Comparison of ENCODE assay signal across 25 cellular contexts in genomic region chr11:409600-410471, GRCh38. TPM values are rescaled to one million over a fixed set of nuclear protein-coding genes. Genes with fewer than 3 reads are reported as not detected.
DNase-seq lines count a peak whose midpoint lies in the region; ATAC-seq, FAIRE-seq and TF ChIP-seq lines count a peak whose summit lies in the region.
"Had no signal": no experiment of that assay in that cellular context is flagged by ENCODE, and none has a peak within 500 bp of the region (broad histone marks: within the 10 kb centered on the region; RNA-seq: fewer than 3 reads in every experiment).

No MANE protein-coding gene starts in this region.

- peak; percentile 28 for FAIRE-seq in HepG2 (lab: Jason Lieb, UNC)
- FAIRE-seq: A204.1, bronchial epithelial cell, colon, TTC549 had no signal

- peak overlapping the region; percentile 58 for H3K9ac ChIP-seq in HepG2 (ENCODE audit: insufficient read depth, low read depth, low read length)
- H3K9ac ChIP-seq: BLaER1 had no signal

- H3K4me3 ChIP-seq in HepG2 (replicated peaks in 1 of 3; ENCODE audit: insufficient read depth in 1 of 3, low read depth in 2 of 3, low read length in 3 of 3) (peak overlapping the region; percentile 35 to 68 (median 35)), sigmoid colon (no peak overlapping the region)
- H3K4me3 ChIP-seq: BLaER1, hepatocyte, SJSA1 had no signal

- no peaks in the 10 kb centered on the region for H4K20me1 ChIP-seq in HepG2 (ENCODE audit: insufficient read depth, low read length)

- CTCF ChIA-PET in HepG2 (lab: Yijun Ruan, JAX; ENCODE audit: low intra/inter-chr PET ratio, low total read pairs) = no interaction called here

- in situ Hi-C loops in HepG2 (cut with HindIII; ENCODE audit: extremely low pct_ligation_motif_present, low pct_unique_long_range_greater_than_20kb) = loop anchor here (5.0 kb wide), 1 partner anchor 32 kb away; the partner anchor contains the start of gene ANO9

- no peak overlapping the region for H2AFZ ChIP-seq in HepG2 (ENCODE audit: low read length)
- H2AFZ ChIP-seq: hepatocyte had no signal

- H3K4me1 ChIP-seq in HepG2 (ENCODE audit: insufficient read depth, low read length) (peaks cover 53% of the 10 kb centered on the region), sigmoid colon (peaks cover 0 to 20% (median 19%) of the 10 kb centered on the region in 4 donors)

- TF ChIP-seq POLR2A in HepG2 (IDR thresholded peaks at IDR 0.05; ENCODE audit: insufficient read depth in 1 of 2, low read depth in 2 of 2, low read length in 2 of 2) (peak in 1 of 2 experiments; percentile 67; a peak in 3 of 4 replicates), sigmoid colon (IDR thresholded peaks at IDR 0.05) (no peak)

- BruUV-seq in HepG2 (replicated peaks; lab: Mats Ljungman, UMichigan) = no TSS peak

- H3K27me3 ChIP-seq in HepG2 (ENCODE audit: control insufficient read depth in 1 of 2, insufficient read depth in 2 of 2, low read length in 2 of 2) (0 out of 5 replicates have a peak, but pooled peaks cover 0 to 3% of the 10 kb centered on the region in 2 experiments), sigmoid colon (peaks cover 4 to 9% (median 6%) of the 10 kb centered on the region in 3 donors)
- H3K27me3 ChIP-seq: BLaER1, hepatocyte, SJSA1 had no signal

- POLR2A ChIA-PET in HepG2 (lab: Yijun Ruan, JAX) = interaction anchor here (0.8 to 3.8 kb wide), 5 partner anchors 11 to 38 kb away, joined by 3 to 31 read pairs (median 3); no protein-coding TSS in a partner anchor

- peak overlapping the region; percentile 94 for H3K4me2 ChIP-seq in HepG2 (ENCODE audit: low read depth, low read length)
- H3K4me2 ChIP-seq: BLaER1, hepatocyte had no signal

- H3K79me2 ChIP-seq in HepG2 (ENCODE audit: insufficient read depth, low read length) = no peaks in the 10 kb centered on the region

- intact Hi-C loops in Right ventricle myocardium inferior (cut with DNase I) = loop anchor here (5.0 kb wide), 1 partner anchor 107 kb away; no protein-coding TSS in a partner anchor
- intact Hi-C loops in left ventricle myocardium superior (cut with micrococcal nuclease) = no loop called here
- intact Hi-C loops in HepG2 (cut with micrococcal nuclease; ENCODE audit: unreplicated experiment) = loop anchor here (5.0 kb wide), 1 partner anchor 37 kb away; no protein-coding TSS in a partner anchor
- intact Hi-C loops in sigmoid colon (cut with DNase I) = loop anchor here (5.0 kb wide), 1 partner anchor 203 kb away; the partner anchor contains the start of genes BET1L and RIC8A

- H3K9me3 ChIP-seq in HepG2 (ENCODE audit: low read length) (no peaks in the 10 kb centered on the region), sigmoid colon (no peaks in the 10 kb centered on the region)
- H3K9me3 ChIP-seq: BLaER1, SJSA1 had no signal

- no peak for TF ChIP-seq EP300 in HepG2 (IDR thresholded peaks at IDR 0.05; ENCODE audit: low read depth in 2 of 2, low read length in 2 of 2)
- no peak for TF ChIP-seq EP300 in HepG2 (CRISPR knock-in tag; IDR thresholded peaks at IDR 0.05; ENCODE audit: borderline replicate concordance)
- TF ChIP-seq EP300 in sigmoid colon (IDR thresholded peaks at IDR 0.05) = no peak

- H3K36me3 ChIP-seq in HepG2 (replicated peaks in 1 of 2; ENCODE audit: control insufficient read depth in 1 of 2, insufficient read depth in 2 of 2, low read length in 2 of 2) (no peaks in the 10 kb centered on the region), sigmoid colon (no peaks in the 10 kb centered on the region)
- H3K36me3 ChIP-seq: SJSA1 had no signal

- DNase-seq in Right ventricle myocardium inferior (ENCODE audit: missing footprints) (peak; percentile 57), left ventricle myocardium superior (no peak), HepG2 (ENCODE audit: low spot score) (peak; percentile 64), sigmoid colon (peak; percentile 61), epidermal melanocyte (ENCODE audit: insufficient read length, low spot score) (no peak), AG08395 (ENCODE audit: low spot score) (no peak)
- DNase-seq: activated CD4-positive, alpha-beta T cell treated with anti-CD3 and anti-CD28 coated beads for 1 hour; activated CD8-positive, alpha-beta memory T cell treated with anti-CD3 and anti-CD28 coated beads for 24 hours; activated naive CD4-positive, alpha-beta T cell; activated T-cell treated with anti-CD3 and anti-CD28 coated beads, Interleukin-2, amount 50 U/mL, for 4 hours; amniotic stem cell; effector CD8-positive, alpha-beta T cell; foreskin fibroblast; NCI-H510A; T-helper 1 cell had no signal

- no peak for TF ChIP-seq CTCF in VCaP (conservative IDR thresholded peaks at IDR 0.05)
- peak; percentile 64 for TF ChIP-seq CTCF in HepG2 (CRISPR knock-in tag; IDR thresholded peaks at IDR 0.05)
- TF ChIP-seq CTCF in sigmoid colon (IDR thresholded peaks at IDR 0.05) = no peak

- ATAC-seq in Right ventricle myocardium inferior (no peak), left ventricle myocardium superior (no peak), HepG2 (peak; percentile 84), GM18520 (IDR thresholded peaks at IDR 0.05; ENCODE audit: unreplicated experiment) (no peak)
- ATAC-seq: activated T-cell treated with anti-CD3 and anti-CD28 coated beads, Interleukin-2, amount 50 U/mL, for 4 hours had no signal

- peak overlapping the region; percentile 55 for H3K27ac ChIP-seq in VCaP
- H3K27ac ChIP-seq in HepG2 (ENCODE audit: extremely low read length, insufficient read depth, low read length) = peak overlapping the region; percentile 78
- H3K27ac ChIP-seq in sigmoid colon = no peak overlapping the region
- H3K27ac ChIP-seq: BLaER1, hepatocyte, SJSA1 had no signal

- TF ChIP-seq RAD21 in HepG2 (CRISPR knock-in tag; IDR thresholded peaks at IDR 0.05) = peak; percentile 48

- WGBS in HepG2 (ENCODE audit: low lambda C conversion rate) = 0% methylated on average over 2 of the region's 18 CpGs
- WGBS in sigmoid colon, 2 donors = 74 to 80% methylated on average over 18 of the region's 18 CpGs

RNA-seq across cellular contexts. Expression of gene SIGIRR, which starts 5.0 kb away (rescaled TPM):
- total RNA-seq in Right ventricle myocardium inferior (50.0 TPM), left ventricle myocardium superior (47.5 TPM), HepG2 (2016; rRNA removed; fragmentation: Illumina TruSeq; extraction: Trizol) (0.80 and 2.1 TPM in 2 replicates), sigmoid colon (10 to 100 TPM; 51.0 to 70.9 (median 53.1) TPM)
- total RNA-seq in HepG2 (2016; cell fraction: cytosol; rRNA removed; fragmentation: Illumina TruSeq; extraction: Trizol; ENCODE audit: low read depth) = 1.7 and 1.8 TPM in 2 replicates
- total RNA-seq in HepG2 (2016; cell fraction: insoluble cytoplasmic fraction; rRNA removed; fragmentation: Illumina TruSeq; extraction: Trizol) = 1.4 and 2.0 TPM in 2 replicates
- total RNA-seq in HepG2 (2016; cell fraction: membrane; rRNA removed; fragmentation: Illumina TruSeq; extraction: Trizol) = 2.1 and 2.2 TPM in 2 replicates
- total RNA-seq in HepG2 (2016; cell fraction: nucleus; rRNA removed; fragmentation: Illumina TruSeq; extraction: Trizol) = 1.8 and 1.9 TPM in 2 replicates
- polyA plus RNA-seq in HepG2 (2011; rRNA removed) (1.2 and 2.1 TPM in 2 replicates), sigmoid colon (100 to 1,000 TPM in 1 of 3 donors, 10 to 100 TPM in 2; 46.8 to 122 (median 50.2) TPM)
- polyA plus RNA-seq in HepG2 (2011; cell fraction: cytosol; rRNA removed) = 1.1 and 2.0 TPM in 2 replicates
- polyA plus RNA-seq in HepG2 (2011; cell fraction: nucleus; rRNA removed) = 4.9 and 10.2 TPM in 2 replicates
- polyA plus RNA-seq in HepG2 (2012) = 1.6 and 2.0 TPM in 2 replicates
- 1.6 and 2.7 TPM in 2 replicates for polyA plus RNA-seq in HepG2 (2016; cell fraction: cytosol; fragmentation: Illumina TruSeq; extraction: Trizol; ENCODE audit: low read depth)
- polyA plus RNA-seq in HepG2 (2016; cell fraction: insoluble cytoplasmic fraction; fragmentation: Illumina TruSeq; extraction: Trizol; ENCODE audit: low read depth) = 1.0 and 2.1 TPM in 2 replicates
- polyA plus RNA-seq in HepG2 (2016; cell fraction: membrane; fragmentation: Illumina TruSeq; extraction: Trizol; ENCODE audit: low read depth) = 2.8 and 4.3 TPM in 2 replicates
- 5.7 and 7.3 TPM in 2 replicates for polyA plus RNA-seq in HepG2 (2016; cell fraction: nucleus; fragmentation: Illumina TruSeq; extraction: Trizol; ENCODE audit: insufficient read depth, low read depth)
- polyA minus RNA-seq in HepG2 (2011; rRNA and poly(A)+ RNA removed; ENCODE audit: low replicate concordance) = 2.3 and 4.3 TPM in 2 replicates
- 1.5 and 1.8 TPM in 2 replicates for polyA minus RNA-seq in HepG2 (2011; cell fraction: cytosol; rRNA and poly(A)+ RNA removed)
- not detected in 2 replicates for polyA minus RNA-seq in HepG2 (2011; cell fraction: nucleus; rRNA and poly(A)+ RNA removed)

RNA-seq across cellular contexts. Expression of gene PKP3, which starts 15.8 kb away (rescaled TPM):
- 0.32 TPM for total RNA-seq in Right ventricle myocardium inferior
- total RNA-seq in left ventricle myocardium superior = 0.84 TPM
- total RNA-seq in HepG2 (2016; rRNA removed; fragmentation: Illumina TruSeq; extraction: Trizol) = 21.1 and 28.7 TPM in 2 replicates
- total RNA-seq in HepG2 (2016; cell fraction: cytosol; rRNA removed; fragmentation: Illumina TruSeq; extraction: Trizol; ENCODE audit: low read depth) = 5.8 and 6.9 TPM in 2 replicates
- total RNA-seq in HepG2 (2016; cell fraction: insoluble cytoplasmic fraction; rRNA removed; fragmentation: Illumina TruSeq; extraction: Trizol) = 17.5 and 29.7 TPM in 2 replicates
- total RNA-seq in HepG2 (2016; cell fraction: membrane; rRNA removed; fragmentation: Illumina TruSeq; extraction: Trizol) = 13.9 and 14.9 TPM in 2 replicates
- total RNA-seq in HepG2 (2016; cell fraction: nucleus; rRNA removed; fragmentation: Illumina TruSeq; extraction: Trizol) = 14.5 and 19.8 TPM in 2 replicates
- 18.0 and 25.1 TPM in 2 replicates for polyA plus RNA-seq in HepG2 (2011; rRNA removed)
- polyA plus RNA-seq in HepG2 (2011; cell fraction: cytosol; rRNA removed) = 13.8 and 24.2 TPM in 2 replicates
- 59.8 and 70.5 TPM in 2 replicates for polyA plus RNA-seq in HepG2 (2011; cell fraction: nucleus; rRNA removed)
- 12.9 and 13.0 TPM in 2 replicates for polyA plus RNA-seq in HepG2 (2012)
- polyA plus RNA-seq in HepG2 (2016; cell fraction: cytosol; fragmentation: Illumina TruSeq; extraction: Trizol; ENCODE audit: low read depth) = 4.6 and 4.9 TPM in 2 replicates
- 22.3 and 24.1 TPM in 2 replicates for polyA plus RNA-seq in HepG2 (2016; cell fraction: insoluble cytoplasmic fraction; fragmentation: Illumina TruSeq; extraction: Trizol; ENCODE audit: low read depth)
- polyA plus RNA-seq in HepG2 (2016; cell fraction: membrane; fragmentation: Illumina TruSeq; extraction: Trizol; ENCODE audit: low read depth) = 7.9 and 9.3 TPM in 2 replicates
- polyA plus RNA-seq in HepG2 (2016; cell fraction: nucleus; fragmentation: Illumina TruSeq; extraction: Trizol; ENCODE audit: insufficient read depth, low read depth) = 38.2 and 40.1 TPM in 2 replicates
- polyA minus RNA-seq in HepG2 (2011; rRNA and poly(A)+ RNA removed; ENCODE audit: low replicate concordance) = 30.4 and 42.3 TPM in 2 replicates
- 24.6 and 25.2 TPM in 2 replicates for polyA minus RNA-seq in HepG2 (2011; cell fraction: cytosol; rRNA and poly(A)+ RNA removed)
- 9.9 and 14.7 TPM in 2 replicates for polyA minus RNA-seq in HepG2 (2011; cell fraction: nucleus; rRNA and poly(A)+ RNA removed)
- total RNA-seq in sigmoid colon = under 1 TPM in 2 of 4 donors, not detected in 2; 0.27 to 0.71 TPM
- 100 to 1,000 TPM in 1 of 3 donors, 10 to 100 TPM in 2; 57.1 to 140 (median 86.7) TPM for polyA plus RNA-seq in sigmoid colon

RNA-seq across cellular contexts. Expression of gene ANO9, which starts 32.0 kb away (rescaled TPM):
- total RNA-seq in Right ventricle myocardium inferior (0.41 TPM), left ventricle myocardium superior (1.3 TPM), HepG2 (2016; rRNA removed; fragmentation: Illumina TruSeq; extraction: Trizol) (1.5 and 8.9 TPM in 2 replicates), sigmoid colon (1 to 10 TPM in 1 of 4 donors, under 1 TPM in 3; 0.14 to 2.5 (median 0.26) TPM)
- 1.8 and 2.3 TPM in 2 replicates for total RNA-seq in HepG2 (2016; cell fraction: cytosol; rRNA removed; fragmentation: Illumina TruSeq; extraction: Trizol; ENCODE audit: low read depth)
- 1.2 and 9.2 TPM in 2 replicates for total RNA-seq in HepG2 (2016; cell fraction: insoluble cytoplasmic fraction; rRNA removed; fragmentation: Illumina TruSeq; extraction: Trizol)
- 1.7 and 2.0 TPM in 2 replicates for total RNA-seq in HepG2 (2016; cell fraction: membrane; rRNA removed; fragmentation: Illumina TruSeq; extraction: Trizol)
- 14.4 and 16.4 TPM in 2 replicates for total RNA-seq in HepG2 (2016; cell fraction: nucleus; rRNA removed; fragmentation: Illumina TruSeq; extraction: Trizol)
- polyA plus RNA-seq in HepG2 (2011; rRNA removed) (14.3 and 19.9 TPM in 2 replicates), sigmoid colon (100 to 1,000 TPM in 1 of 3 donors, 1 to 10 TPM in 2; 4.2 to 123 (median 6.5) TPM)
- 2.2 and 2.9 TPM in 2 replicates for polyA plus RNA-seq in HepG2 (2011; cell fraction: cytosol; rRNA removed)
- 267 and 279 TPM in 2 replicates for polyA plus RNA-seq in HepG2 (2011; cell fraction: nucleus; rRNA removed)
- polyA plus RNA-seq in HepG2 (2012) = 18.3 and 18.6 TPM in 2 replicates
- 0.44 and 0.54 TPM in 2 replicates for polyA plus RNA-seq in HepG2 (2016; cell fraction: cytosol; fragmentation: Illumina TruSeq; extraction: Trizol; ENCODE audit: low read depth)
- 1.5 and 1.9 TPM in 2 replicates for polyA plus RNA-seq in HepG2 (2016; cell fraction: insoluble cytoplasmic fraction; fragmentation: Illumina TruSeq; extraction: Trizol; ENCODE audit: low read depth)
- 0.82 and 1.0 TPM in 2 replicates for polyA plus RNA-seq in HepG2 (2016; cell fraction: membrane; fragmentation: Illumina TruSeq; extraction: Trizol; ENCODE audit: low read depth)
- polyA plus RNA-seq in HepG2 (2016; cell fraction: nucleus; fragmentation: Illumina TruSeq; extraction: Trizol; ENCODE audit: insufficient read depth, low read depth) = 71.0 and 80.1 TPM in 2 replicates
- 0.23 and 6.4 TPM in 2 replicates for polyA minus RNA-seq in HepG2 (2011; rRNA and poly(A)+ RNA removed; ENCODE audit: low replicate concordance)
- 0.97 and 2.5 TPM in 2 replicates for polyA minus RNA-seq in HepG2 (2011; cell fraction: cytosol; rRNA and poly(A)+ RNA removed)
- polyA minus RNA-seq in HepG2 (2011; cell fraction: nucleus; rRNA and poly(A)+ RNA removed) = 14.8 and 15.1 TPM in 2 replicates
- total RNA-seq: HT1080, SJSA1 had no signal

RNA-seq across cellular contexts. Expression of gene PTDSS2, which starts 40.2 kb away (rescaled TPM):
- total RNA-seq in Right ventricle myocardium inferior = 27.8 TPM
- 31.8 TPM for total RNA-seq in left ventricle myocardium superior
- total RNA-seq in HepG2 (2016; rRNA removed; fragmentation: Illumina TruSeq; extraction: Trizol) = 11.3 and 21.7 TPM in 2 replicates
- total RNA-seq in HepG2 (2016; cell fraction: cytosol; rRNA removed; fragmentation: Illumina TruSeq; extraction: Trizol; ENCODE audit: low read depth) = 5.6 and 7.0 TPM in 2 replicates
- total RNA-seq in HepG2 (2016; cell fraction: insoluble cytoplasmic fraction; rRNA removed; fragmentation: Illumina TruSeq; extraction: Trizol) = 8.4 and 25.4 TPM in 2 replicates
- total RNA-seq in HepG2 (2016; cell fraction: membrane; rRNA removed; fragmentation: Illumina TruSeq; extraction: Trizol) = 10.9 and 11.3 TPM in 2 replicates
- 23.2 and 23.3 TPM in 2 replicates for total RNA-seq in HepG2 (2016; cell fraction: nucleus; rRNA removed; fragmentation: Illumina TruSeq; extraction: Trizol)
- polyA plus RNA-seq in HepG2 (2011; rRNA removed) = 26.4 and 37.6 TPM in 2 replicates
- 28.3 and 34.4 TPM in 2 replicates for polyA plus RNA-seq in HepG2 (2011; cell fraction: cytosol; rRNA removed)
- 151 and 168 TPM in 2 replicates for polyA plus RNA-seq in HepG2 (2011; cell fraction: nucleus; rRNA removed)
- polyA plus RNA-seq in HepG2 (2012) = 19.9 and 35.5 TPM in 2 replicates
- polyA plus RNA-seq in HepG2 (2016; cell fraction: cytosol; fragmentation: Illumina TruSeq; extraction: Trizol; ENCODE audit: low read depth) = 5.4 and 6.0 TPM in 2 replicates
- 11.4 and 12.9 TPM in 2 replicates for polyA plus RNA-seq in HepG2 (2016; cell fraction: insoluble cytoplasmic fraction; fragmentation: Illumina TruSeq; extraction: Trizol; ENCODE audit: low read depth)
- 9.5 and 10.3 TPM in 2 replicates for polyA plus RNA-seq in HepG2 (2016; cell fraction: membrane; fragmentation: Illumina TruSeq; extraction: Trizol; ENCODE audit: low read depth)
- polyA plus RNA-seq in HepG2 (2016; cell fraction: nucleus; fragmentation: Illumina TruSeq; extraction: Trizol; ENCODE audit: insufficient read depth, low read depth) = 59.3 and 60.5 TPM in 2 replicates
- polyA minus RNA-seq in HepG2 (2011; rRNA and poly(A)+ RNA removed; ENCODE audit: low replicate concordance) = 43.0 and 66.5 TPM in 2 replicates
- polyA minus RNA-seq in HepG2 (2011; cell fraction: cytosol; rRNA and poly(A)+ RNA removed) = 20.3 and 23.7 TPM in 2 replicates
- 28.6 and 30.4 TPM in 2 replicates for polyA minus RNA-seq in HepG2 (2011; cell fraction: nucleus; rRNA and poly(A)+ RNA removed)
- total RNA-seq in sigmoid colon = 10 to 100 TPM; 30.1 to 76.2 (median 44.6) TPM
- 10 to 100 TPM in 1 of 3 donors, 1 to 10 TPM in 2; 4.8 to 29.0 (median 6.5) TPM for polyA plus RNA-seq in sigmoid colon

RNA-seq across cellular contexts. Expression of gene B4GALNT4, which starts 40.5 kb away (rescaled TPM):
- total RNA-seq in Right ventricle myocardium inferior = 0.54 TPM
- 0.50 TPM for total RNA-seq in left ventricle myocardium superior
- total RNA-seq in HepG2 (2016; rRNA removed; fragmentation: Illumina TruSeq; extraction: Trizol) = 24.8 and 50.1 TPM in 2 replicates
- 13.7 and 15.2 TPM in 2 replicates for total RNA-seq in HepG2 (2016; cell fraction: cytosol; rRNA removed; fragmentation: Illumina TruSeq; extraction: Trizol; ENCODE audit: low read depth)
- total RNA-seq in HepG2 (2016; cell fraction: insoluble cytoplasmic fraction; rRNA removed; fragmentation: Illumina TruSeq; extraction: Trizol) = 20.5 and 56.5 TPM in 2 replicates
- 36.4 and 42.9 TPM in 2 replicates for total RNA-seq in HepG2 (2016; cell fraction: membrane; rRNA removed; fragmentation: Illumina TruSeq; extraction: Trizol)
- 47.2 and 48.9 TPM in 2 replicates for total RNA-seq in HepG2 (2016; cell fraction: nucleus; rRNA removed; fragmentation: Illumina TruSeq; extraction: Trizol)
- polyA plus RNA-seq in HepG2 (2011; rRNA removed) = 30.5 and 34.4 TPM in 2 replicates
- 18.4 and 40.1 TPM in 2 replicates for polyA plus RNA-seq in HepG2 (2011; cell fraction: cytosol; rRNA removed)
- polyA plus RNA-seq in HepG2 (2011; cell fraction: nucleus; rRNA removed) = 268 and 442 TPM in 2 replicates
- polyA plus RNA-seq in HepG2 (2012) = 19.2 and 34.3 TPM in 2 replicates
- polyA plus RNA-seq in HepG2 (2016; cell fraction: cytosol; fragmentation: Illumina TruSeq; extraction: Trizol; ENCODE audit: low read depth) = 11.8 and 14.2 TPM in 2 replicates
- polyA plus RNA-seq in HepG2 (2016; cell fraction: insoluble cytoplasmic fraction; fragmentation: Illumina TruSeq; extraction: Trizol; ENCODE audit: low read depth) = 26.0 and 28.4 TPM in 2 replicates
- polyA plus RNA-seq in HepG2 (2016; cell fraction: membrane; fragmentation: Illumina TruSeq; extraction: Trizol; ENCODE audit: low read depth) = 26.2 and 30.9 TPM in 2 replicates
- polyA plus RNA-seq in HepG2 (2016; cell fraction: nucleus; fragmentation: Illumina TruSeq; extraction: Trizol; ENCODE audit: insufficient read depth, low read depth) = 152 and 159 TPM in 2 replicates
- polyA minus RNA-seq in HepG2 (2011; rRNA and poly(A)+ RNA removed; ENCODE audit: low replicate concordance) = 0.07 and 19.7 TPM in 2 replicates
- polyA minus RNA-seq in HepG2 (2011; cell fraction: cytosol; rRNA and poly(A)+ RNA removed) = 10.4 and 11.1 TPM in 2 replicates
- 16.9 and 22.4 TPM in 2 replicates for polyA minus RNA-seq in HepG2 (2011; cell fraction: nucleus; rRNA and poly(A)+ RNA removed)
- total RNA-seq in sigmoid colon = 1 to 10 TPM; 1.4 to 9.1 (median 2.7) TPM
- polyA plus RNA-seq in sigmoid colon = 1 to 10 TPM in 2 of 3 donors, not detected in 1; 7.6 to 7.8 TPM
- total RNA-seq: SJSA1 had no signal

Comparison
In these comparisons a context has a peak if more than half of its experiments do, and no peak if none do; other contexts are left out.
1. DNase-seq: peak in Right ventricle myocardium inferior (single experiment), HepG2 (single experiment) and sigmoid colon (single experiment); none in left ventricle myocardium superior (single experiment), epidermal melanocyte (single experiment) and AG08395 (single experiment).
2. H3K27ac ChIP-seq: peak in VCaP (single experiment) and HepG2 (single experiment); none in sigmoid colon (0 of 4).
3. H3K4me3 ChIP-seq: peak in HepG2 (3 of 3); none in sigmoid colon (0 of 4).
4. RNA of gene SIGIRR, which starts 5.0 kb away (total RNA-seq): 51.0 to 70.9 TPM in sigmoid colon, 50.0 TPM in Right ventricle myocardium inferior (single experiment) and 47.5 TPM in left ventricle myocardium superior (single experiment); 0.80 to 2.2 TPM in HepG2; every median in the first group is over 10 times any median in the second.